Comparison of ENCODE assay signal across 17 cellular contexts in genomic region chr14:105888784-105889665, GRCh38.
DNase-seq lines count a peak whose midpoint lies in the region; ATAC-seq and TF ChIP-seq lines count a peak whose summit lies in the region.
"Had no signal": no experiment of that assay in that cellular context is flagged by ENCODE, and none has a peak within 500 bp of the region (broad histone marks: within the 10 kb centered on the region; RNA-seq: fewer than 3 reads in every experiment).

No MANE protein-coding gene starts in this region.

- no peaks in the 10 kb centered on the region for H3K9me3 Mint-ChIP-seq in activated T-helper 17 cell treated with anti-CD3 and anti-CD28 coated beads, Interleukin-2, amount 50 U/mL, for 72 hours

- H3K4me3 ChIP-seq in right cardiac atrium (ENCODE audit: low read length) (no peak overlapping the region), sigmoid colon (no peak overlapping the region), colonic mucosa (no peak overlapping the region)
- H3K4me3 ChIP-seq: BLaER1, gastrocnemius medialis, skin epidermis had no signal

- H3K36me3 ChIP-seq in sigmoid colon, result no peaks in the 10 kb centered on the region
- H3K36me3 ChIP-seq in colonic mucosa, result no peaks in the 10 kb centered on the region
- H3K36me3 ChIP-seq: BLaER1, gastrocnemius medialis, WERI-Rb-1 had no signal

- TF ChIP-seq EP300 in sigmoid colon (IDR thresholded peaks at IDR 0.05), result no peak

- TF ChIP-seq POLR2A in sigmoid colon (IDR thresholded peaks at IDR 0.05), result no peak

- H3K27ac Mint-ChIP-seq in activated T-helper 17 cell treated with anti-CD3 and anti-CD28 coated beads, Interleukin-2, amount 50 U/mL, for 72 hours, result no peak overlapping the region
- H3K27ac Mint-ChIP-seq: activated naive CD8-positive, alpha-beta T cell had no signal

- DNase-seq in activated CD8-positive, alpha-beta memory T cell treated with anti-CD3 and anti-CD28 coated beads, Interleukin-2, amount 50 U/mL, for 4 hours, result peak; percentile 7
- no peak for DNase-seq in activated CD8-positive, alpha-beta memory T cell treated with anti-CD3 and anti-CD28 coated beads for 24 hours
- DNase-seq in GM10266 (ENCODE audit: extremely low spot score) (peak; percentile 1), right cardiac atrium (peak; percentile 1 to 41 (median 10)), sigmoid colon (peak; percentile 47), colonic mucosa (no peak), NCI-H226 (no peak)
- DNase-seq: gastrocnemius medialis; NCI-H1092 treated with DMSO at 0.1 percent for 48 hours; NCI-H524 treated with DMSO at 0.1 percent for 48 hours; SHP77 treated with DMSO at 0.1 percent for 48 hours; stimulated activated CD4-positive, alpha-beta T cell treated with anti-CD3 and anti-CD28 coated beads, Interleukin-4, amount 100 ng/mL, for 24 hours; WERI-Rb-1 had no signal

- H3K27ac ChIP-seq in right cardiac atrium (ENCODE audit: low read length), result no peak overlapping the region
- H3K27ac ChIP-seq in sigmoid colon, result no peak overlapping the region
- H3K27ac ChIP-seq in colonic mucosa, result no peak overlapping the region
- H3K27ac ChIP-seq: BLaER1, gastrocnemius medialis, skin epidermis, WERI-Rb-1 had no signal

- H3K4me3 Mint-ChIP-seq in activated T-helper 17 cell treated with anti-CD3 and anti-CD28 coated beads, Interleukin-2, amount 50 U/mL, for 72 hours, result no peak overlapping the region
- H3K4me3 Mint-ChIP-seq: activated naive CD8-positive, alpha-beta T cell had no signal

- TF ChIP-seq CTCF in GM10266 (IDR thresholded peaks at IDR 0.05; ENCODE audit: control insufficient read depth, insufficient read depth, low read depth, missing control alignments) (no peak), sigmoid colon (IDR thresholded peaks at IDR 0.05) (no peak), colonic mucosa (IDR thresholded peaks at IDR 0.05) (no peak)

- H3K9me3 ChIP-seq in right cardiac atrium (ENCODE audit: control insufficient read depth, low read length) (no peaks in the 10 kb centered on the region), sigmoid colon (no peaks in the 10 kb centered on the region), colonic mucosa (no peaks in the 10 kb centered on the region)
- H3K9me3 ChIP-seq: BLaER1, gastrocnemius medialis had no signal

- H3K36me3 Mint-ChIP-seq in activated T-helper 17 cell treated with anti-CD3 and anti-CD28 coated beads, Interleukin-2, amount 50 U/mL, for 72 hours (ENCODE audit: low read depth), result no peaks in the 10 kb centered on the region
- H3K36me3 Mint-ChIP-seq: activated naive CD8-positive, alpha-beta T cell had no signal

- no peaks in the 10 kb centered on the region for H3K4me1 Mint-ChIP-seq in activated T-helper 17 cell treated with anti-CD3 and anti-CD28 coated beads, Interleukin-2, amount 50 U/mL, for 72 hours

- peaks cover 11% of the 10 kb centered on the region for H3K27me3 Mint-ChIP-seq in activated T-helper 17 cell treated with anti-CD3 and anti-CD28 coated beads, Interleukin-2, amount 50 U/mL, for 72 hours
- H3K27me3 Mint-ChIP-seq: activated naive CD8-positive, alpha-beta T cell had no signal

- 74% methylated on average over 20 of the region's 20 CpGs for WGBS in right cardiac atrium
- WGBS in sigmoid colon, 2 donors, result 73 to 80% methylated on average over 20 of the region's 20 CpGs

- H3K27me3 ChIP-seq in right cardiac atrium (ENCODE audit: control insufficient read depth, insufficient read depth), result no peaks in the 10 kb centered on the region
- no peaks in the 10 kb centered on the region for H3K27me3 ChIP-seq in sigmoid colon
- no peaks in the 10 kb centered on the region for H3K27me3 ChIP-seq in colonic mucosa
- H3K27me3 ChIP-seq: BLaER1, gastrocnemius medialis had no signal

- no peak for ATAC-seq in right cardiac atrium
- ATAC-seq in activated T-helper 17 cell treated with anti-CD3 and anti-CD28 coated beads, Interleukin-2, amount 50 U/mL, for 72 hours (replicated peaks), result no peak
- ATAC-seq: gastrocnemius medialis had no signal

- intact Hi-C loops in right cardiac atrium (cut with DNase I) (no loop called here), sigmoid colon (cut with DNase I) (no loop called here), colonic mucosa (cut with DNase I) (no loop called here)

- H3K9ac ChIP-seq in colonic mucosa (ENCODE audit: low read depth in 2 of 2, low read length in 2 of 2), result no peak overlapping the region
- H3K9ac ChIP-seq: BLaER1 had no signal

- H3K4me1 ChIP-seq in right cardiac atrium (ENCODE audit: control insufficient read depth, insufficient read depth, low read length) (no peaks in the 10 kb centered on the region), sigmoid colon (no peaks in the 10 kb centered on the region), colonic mucosa (no peaks in the 10 kb centered on the region)
- H3K4me1 ChIP-seq: BLaER1, gastrocnemius medialis had no signal

Comparison
In these comparisons a context has a peak if more than half of its experiments do, and no peak if none do; other contexts are left out.
1. DNase-seq: peak in activated CD8-positive, alpha-beta memory T cell treated with anti-CD3 and anti-CD28 coated beads, Interleukin-2, amount 50 U/mL, for 4 hours (single experiment), GM10266 (single experiment), right cardiac atrium (3 of 3) and sigmoid colon (single experiment); none in activated CD8-positive, alpha-beta memory T cell treated with anti-CD3 and anti-CD28 coated beads for 24 hours (single experiment), colonic mucosa (single experiment) and NCI-H226 (single experiment).